In genomic region chr10:112376578-112376855, GRCh38 we compare ENCODE assay signal across 7 cellular contexts. TPM values are rescaled to one million over a fixed set of nuclear protein-coding genes. Genes with fewer than 3 reads are reported as not detected.
A peak's percentile ranks its signal among the peaks of the same experiment; 100 is the strongest.
DNase-seq lines count a peak whose midpoint lies in the region; ATAC-seq lines count a peak whose summit lies in the region.

No MANE protein-coding gene starts in this region.

- peaks cover 31% of the 10 kb centered on the region for H3K36me3 Mint-ChIP-seq in activated CD8-positive, alpha-beta T cell treated with anti-CD3 and anti-CD28 coated beads, Interleukin-2, amount 10 ng/mL, durations not matched to agents 7 days and 5 days (ENCODE audit: low read depth)

- POLR2A ChIA-PET in activated CD8-positive, alpha-beta T cell treated with anti-CD3 and anti-CD28 coated beads, Interleukin-2, amount 10 ng/mL, durations not matched to agents 7 days and 5 days (lab: Charles Lee), result interaction anchor here (1.0 to 3.8 kb wide), 4 partner anchors 11 to 71 kb away, joined by 3 to 37 read pairs (median 8); partner anchors contain the start of genes VTI1A and ZDHHC6

- H3K9me3 ChIP-seq in muscle layer of colon (ENCODE audit: low read length), result no peaks in the 10 kb centered on the region

- peak; percentile 27 for ATAC-seq in GM19324 (IDR thresholded peaks at IDR 0.05; ENCODE audit: low FRiP score, unreplicated experiment)
- ATAC-seq in HG02938 (IDR thresholded peaks at IDR 0.05; ENCODE audit: unreplicated experiment), result peak; percentile 22
- peak; percentile 37 for ATAC-seq in activated CD8-positive, alpha-beta T cell treated with anti-CD3 and anti-CD28 coated beads, Interleukin-2, amount 10 ng/mL, durations not matched to agents 7 days and 5 days

- H3K27ac Mint-ChIP-seq in activated CD8-positive, alpha-beta T cell treated with anti-CD3 and anti-CD28 coated beads, Interleukin-2, amount 10 ng/mL, durations not matched to agents 7 days and 5 days, result peak overlapping the region; percentile 100

- no peaks in the 10 kb centered on the region for H3K27me3 Mint-ChIP-seq in activated CD8-positive, alpha-beta T cell treated with anti-CD3 and anti-CD28 coated beads, Interleukin-2, amount 10 ng/mL, durations not matched to agents 7 days and 5 days (ENCODE audit: low read depth)

- peak overlapping the region; percentile 98 for H3K4me3 Mint-ChIP-seq in activated CD8-positive, alpha-beta T cell treated with anti-CD3 and anti-CD28 coated beads, Interleukin-2, amount 10 ng/mL, durations not matched to agents 7 days and 5 days

- CTCF ChIA-PET in activated CD8-positive, alpha-beta T cell treated with anti-CD3 and anti-CD28 coated beads, Interleukin-2, amount 10 ng/mL, durations not matched to agents 7 days and 5 days (lab: Charles Lee), result interaction anchor here (0.9 to 2.5 kb wide), 3 partner anchors 10 to 96 kb away, joined by 3 to 15 read pairs (median 8); no protein-coding TSS in a partner anchor

- no peaks in the 10 kb centered on the region for H3K36me3 ChIP-seq in muscle layer of colon (ENCODE audit: insufficient read depth, low read length)

- no peaks in the 10 kb centered on the region for H3K4me1 ChIP-seq in muscle layer of colon (ENCODE audit: insufficient read depth, low read length)

- no peaks in the 10 kb centered on the region for H3K9me3 Mint-ChIP-seq in activated CD8-positive, alpha-beta T cell treated with anti-CD3 and anti-CD28 coated beads, Interleukin-2, amount 10 ng/mL, durations not matched to agents 7 days and 5 days (ENCODE audit: insufficient read depth)

- peak overlapping the region; percentile 32 for H3K27ac ChIP-seq in muscle layer of colon (ENCODE audit: low read depth, low read length)

- no peak for DNase-seq in activated CD8-positive, alpha-beta T cell treated with anti-CD3 and anti-CD28 coated beads, Interleukin-2, amount 10 ng/mL, durations not matched to agents 7 days and 5 days
- DNase-seq in inferior parietal cortex (ENCODE audit: extremely low spot score) (no peak), DMS79 treated with DMSO at 0.1 percent for 48 hours (lab: John Stamatoyannopoulos, UW) (no peak), cerebellar cortex (ENCODE audit: low spot score) (no peak)

- H3K4me3 ChIP-seq in muscle layer of colon (ENCODE audit: low read depth in 1 of 2, low read length in 2 of 2), result peak overlapping the region; percentile 20 to 33

- no peaks in the 10 kb centered on the region for H3K27me3 ChIP-seq in muscle layer of colon (ENCODE audit: control insufficient read depth in 1 of 2, insufficient read depth in 2 of 2, low read length in 2 of 2)

- H3K9ac ChIP-seq in muscle layer of colon (ENCODE audit: low read length), result peak overlapping the region; percentile 28

- H3K4me1 Mint-ChIP-seq in activated CD8-positive, alpha-beta T cell treated with anti-CD3 and anti-CD28 coated beads, Interleukin-2, amount 10 ng/mL, durations not matched to agents 7 days and 5 days (ENCODE audit: low read depth), result peaks cover 62% of the 10 kb centered on the region

RNA-seq across cellular contexts. Expression of gene ACSL5, which starts 2.6 kb away (rescaled TPM):
- 10 to 100 TPM; 50.7 to 53.1 TPM for total RNA-seq in activated CD8-positive, alpha-beta T cell treated with anti-CD3 and anti-CD28 coated beads, Interleukin-2, amount 10 ng/mL, durations not matched to agents 7 days and 5 days
